In the genomic region with DNA sequence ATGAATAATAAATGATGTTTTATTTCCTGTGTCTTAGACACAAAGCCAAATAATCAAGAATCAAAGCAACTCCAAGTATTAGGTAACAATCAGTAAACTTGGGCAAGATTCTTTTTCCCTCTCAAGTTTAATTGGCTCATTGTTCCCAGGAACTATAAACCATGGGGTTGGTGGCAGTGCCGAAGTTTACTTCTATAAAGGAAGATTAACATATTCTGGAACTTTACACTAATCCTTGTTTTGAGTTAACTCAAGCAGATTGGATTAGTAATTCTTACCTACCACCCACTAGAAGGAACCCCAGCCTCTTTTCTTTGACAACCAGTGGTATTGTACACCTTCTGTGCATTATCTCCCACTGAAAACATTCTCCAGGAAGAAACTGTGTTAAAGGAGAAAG, we compare ENCODE assay signal across 16 cellular contexts.
DNase-seq lines count a peak whose midpoint lies in the region; ATAC-seq, FAIRE-seq and TF ChIP-seq lines count a peak whose summit lies in the region.
"Had no signal": no experiment of that assay in that cellular context is flagged by ENCODE, and none has a peak within 500 bp of the region (broad histone marks: within the 10 kb centered on the region; RNA-seq: fewer than 3 reads in every experiment).

No MANE protein-coding gene starts in this region.

- no peak overlapping the region for H2AFZ ChIP-seq in neural progenitor cell (replicated peaks)
- H2AFZ ChIP-seq: GM23248 had no signal

- H3K79me2 ChIP-seq in neural progenitor cell (ENCODE audit: low read depth) = no peaks in the 10 kb centered on the region

- H3K27ac Mint-ChIP-seq in neural progenitor cell = no peak overlapping the region
- H3K27ac Mint-ChIP-seq: CD14-positive monocyte; CD4-positive, alpha-beta memory T cell had no signal

- H3K4me3 Mint-ChIP-seq in neural progenitor cell = no peak overlapping the region
- H3K4me3 Mint-ChIP-seq: CD14-positive monocyte; CD4-positive, alpha-beta memory T cell had no signal

- peak; percentile 100 for FAIRE-seq in G401.6 (lab: Jason Lieb, UNC)
- FAIRE-seq: A204.1, GM12891, K562 had no signal

- peaks cover 2% of the 10 kb centered on the region for H3K27me3 Mint-ChIP-seq in neural progenitor cell (ENCODE audit: insufficient read depth, low read depth)

- no peaks in the 10 kb centered on the region for H3K36me3 Mint-ChIP-seq in neural progenitor cell
- H3K36me3 Mint-ChIP-seq: CD14-positive monocyte; CD4-positive, alpha-beta memory T cell had no signal

- peak overlapping the region; percentile 60 for H3K27ac ChIP-seq in SK-N-MC
- H3K27ac ChIP-seq in neural progenitor cell = no peak overlapping the region
- no peak overlapping the region for H3K27ac ChIP-seq in heart left ventricle
- H3K27ac ChIP-seq: BLaER1, GM23248 had no signal

- H3K4me1 ChIP-seq in neural progenitor cell = peaks cover 49% of the 10 kb centered on the region
- no peaks in the 10 kb centered on the region for H3K4me1 ChIP-seq in heart left ventricle
- H3K4me1 ChIP-seq: BLaER1 had no signal

- peak; percentile 47 for DNase-seq in SK-N-MC (ENCODE audit: low read depth, low spot score)
- peak; percentile 14 for DNase-seq in neural progenitor cell (ENCODE audit: low spot score)
- no peak for DNase-seq in NCI-H128 (lab: John Stamatoyannopoulos, UW; ENCODE audit: unreplicated experiment)
- DNase-seq in heart left ventricle = no peak
- no peak for DNase-seq in NCI-H2081 treated with DMSO at 0.1 percent for 48 hours (lab: John Stamatoyannopoulos, UW)
- DNase-seq: CD4-positive, alpha-beta memory T cell; DMS79 treated with DMSO at 0.1 percent for 48 hours; GM23248; HCEC 1CT; IMR-90 had no signal

- H3K36me3 ChIP-seq in SK-N-MC (ENCODE audit: insufficient read depth, low read length) (no peaks in the 10 kb centered on the region), neural progenitor cell (no peaks in the 10 kb centered on the region), heart left ventricle (no peaks in the 10 kb centered on the region)
- H3K36me3 ChIP-seq: BLaER1 had no signal

- H3K27me3 ChIP-seq in neural progenitor cell = peaks cover 20% of the 10 kb centered on the region
- peaks cover 0 to 30% (median 17%) of the 10 kb centered on the region in 9 donors for H3K27me3 ChIP-seq in heart left ventricle
- H3K27me3 ChIP-seq: BLaER1 had no signal

- H3K4me1 Mint-ChIP-seq in neural progenitor cell = peaks cover 53% of the 10 kb centered on the region
- H3K4me1 Mint-ChIP-seq: CD14-positive monocyte had no signal

- H3K9ac ChIP-seq in SK-N-MC (ENCODE audit: insufficient read length) (no peak overlapping the region), neural progenitor cell (no peak overlapping the region)
- H3K9ac ChIP-seq: BLaER1, GM23248 had no signal

- H3K9me3 ChIP-seq in SK-N-MC (ENCODE audit: low read depth, low read length) (no peaks in the 10 kb centered on the region), neural progenitor cell (ENCODE audit: low read depth) (no peaks in the 10 kb centered on the region), heart left ventricle (no peaks in the 10 kb centered on the region)
- H3K9me3 ChIP-seq: BLaER1 had no signal

- 70 to 87% (median 78%) methylated on average over 1 of the region's 1 CpG for WGBS in heart left ventricle, 4 donors

- TF ChIP-seq CTCF in neural progenitor cell (IDR thresholded peaks at IDR 0.05) (no peak), heart left ventricle (IDR thresholded peaks at IDR 0.05) (no peak)

- H3F3A ChIP-seq in neural progenitor cell (ENCODE audit: low read depth) = peaks cover 33% of the 10 kb centered on the region

- no peak for TF ChIP-seq POLR2A in heart left ventricle (IDR thresholded peaks at IDR 0.05)

- H4K20me1 ChIP-seq in neural progenitor cell (ENCODE audit: low read depth) = peaks cover 22% of the 10 kb centered on the region
- H4K20me1 ChIP-seq: BLaER1 had no signal

- ATAC-seq in heart left ventricle = no peak
- ATAC-seq: K562 had no signal

- H3K9me3 Mint-ChIP-seq in neural progenitor cell = no peaks in the 10 kb centered on the region

- peak overlapping the region; percentile 25 for H3K4me2 ChIP-seq in neural progenitor cell
- H3K4me2 ChIP-seq: BLaER1 had no signal

- intact Hi-C loops in heart left ventricle (cut with DNase I) = no loop called here

- H3K4me3 ChIP-seq in SK-N-MC (peak overlapping the region; percentile 42; the same call in 1 of the 2 replicates), neural progenitor cell (no peak overlapping the region), heart left ventricle (no peak overlapping the region)
- H3K4me3 ChIP-seq: BLaER1, GM23248, K562 had no signal

Comparison
In these comparisons a context has a peak if more than half of its experiments do, and no peak if none do; other contexts are left out.
1. DNase-seq: peak in SK-N-MC (single experiment) and neural progenitor cell (single experiment); none in NCI-H128 (single experiment), heart left ventricle (0 of 5) and NCI-H2081 treated with DMSO at 0.1 percent for 48 hours (single experiment).